Comparison of ENCODE assay signal across 9 cellular contexts in genomic region chr3:157447026-157447694, GRCh38. TPM values are rescaled to one million over a fixed set of nuclear protein-coding genes. Genes with fewer than 3 reads are reported as not detected.
DNase-seq lines count a peak whose midpoint lies in the region; ATAC-seq and TF ChIP-seq lines count a peak whose summit lies in the region.
"Had no signal": no experiment of that assay in that cellular context is flagged by ENCODE, and none has a peak within 500 bp of the region (broad histone marks: within the 10 kb centered on the region; RNA-seq: fewer than 3 reads in every experiment).

No MANE protein-coding gene starts in this region.

- TF ChIP-seq CTCF in ascending aorta (IDR thresholded peaks at IDR 0.05): peak in 2 of 3 experiments; percentile 11 to 38

- H3K27ac ChIP-seq in ascending aorta: no peak overlapping the region

- H3K36me3 ChIP-seq in ascending aorta: no peaks in the 10 kb centered on the region

- H3K27me3 ChIP-seq in ascending aorta: no peaks in the 10 kb centered on the region

- intact Hi-C loops in ascending aorta (cut with DNase I): no loop called here

- peak; percentile 13 for DNase-seq in CD1c-positive myeloid dendritic cell (ENCODE audit: extremely low spot score)
- peak; percentile 71 for DNase-seq in LHCN-M2 (ENCODE audit: low read depth)
- DNase-seq in ascending aorta (ENCODE audit: low spot score in 2 of 2): no peak
- DNase-seq in lung microvascular endothelial cell (ENCODE audit: low read depth in 2 of 2): peak; percentile 70 to 72
- no peak for DNase-seq in activated naive CD4-positive, alpha-beta T cell (lab: John Stamatoyannopoulos, UW)
- DNase-seq in NCI-H345 treated with DMSO at 0.1 percent for 48 hours (lab: John Stamatoyannopoulos, UW; ENCODE audit: unreplicated experiment): no peak
- no peak for DNase-seq in COLO668 (lab: John Stamatoyannopoulos, UW; ENCODE audit: unreplicated experiment)
- DNase-seq: T-helper 17 cell had no signal

- no peaks in the 10 kb centered on the region for H3K9me3 ChIP-seq in ascending aorta

- no peak for ATAC-seq in HG02840 (IDR thresholded peaks at IDR 0.05; ENCODE audit: low FRiP score, unreplicated experiment)
- ATAC-seq: T-helper 17 cell had no signal

- H3K4me1 ChIP-seq in ascending aorta: no peaks in the 10 kb centered on the region

- H3K4me3 ChIP-seq in ascending aorta: no peak overlapping the region

RNA-seq across cellular contexts. Expression of gene PTX3, which starts 10.5 kb away (rescaled TPM):
- total RNA-seq in LHCN-M2 (2014; rRNA removed) (124 and 161 TPM in 2 replicates), ascending aorta (9.2 TPM), lung microvascular endothelial cell (185 and 311 TPM in 2 replicates)
- polyA plus RNA-seq in LHCN-M2 (2012): 71.7 TPM

RNA-seq across cellular contexts. Expression of gene VEPH1, which starts 56.1 kb away (rescaled TPM):
- total RNA-seq in LHCN-M2 (2014; rRNA removed) (49.0 and 49.6 TPM in 2 replicates), ascending aorta (2.2 TPM), lung microvascular endothelial cell (9.5 and 20.9 TPM in 2 replicates)
- 9.2 TPM for polyA plus RNA-seq in LHCN-M2 (2012)

Comparison
In these comparisons a context has a peak if more than half of its experiments do, and no peak if none do; other contexts are left out.
1. DNase-seq: peak in CD1c-positive myeloid dendritic cell (single experiment), LHCN-M2 (single experiment) and lung microvascular endothelial cell (2 of 2); none in ascending aorta (0 of 2), activated naive CD4-positive, alpha-beta T cell (0 of 4), NCI-H345 treated with DMSO at 0.1 percent for 48 hours (single experiment) and COLO668 (single experiment).
2. RNA of gene PTX3, which starts 10.5 kb away (total RNA-seq): 185 to 311 TPM in lung microvascular endothelial cell and 124 to 161 TPM in LHCN-M2; 9.2 TPM in ascending aorta (single experiment); every median in the first group is over 10 times any median in the second.